In the genomic region with DNA sequence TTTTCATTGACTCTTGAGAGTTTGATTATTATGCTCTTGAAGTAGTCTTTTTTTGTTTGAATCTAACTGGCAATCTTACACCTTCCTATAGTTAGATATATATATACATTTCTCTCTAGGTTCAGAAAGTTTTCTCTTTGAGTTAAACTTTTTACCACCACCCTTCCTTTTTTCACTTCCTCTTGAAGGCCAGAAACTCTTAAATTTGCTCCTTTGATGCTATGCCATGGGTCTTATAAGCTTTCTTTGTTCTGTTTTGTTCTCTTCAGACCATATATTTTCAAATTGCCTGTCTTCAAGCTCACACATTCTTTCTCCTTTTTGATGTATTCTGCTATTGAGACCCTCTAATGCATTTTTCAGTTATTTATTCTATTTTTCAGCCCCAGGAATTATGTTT, we compare ENCODE assay signal across 34 cellular contexts.
"Had no signal": no experiment of that assay in that cellular context is flagged by ENCODE, and none has a peak within 500 bp of the region (broad histone marks: within the 10 kb centered on the region; RNA-seq: fewer than 3 reads in every experiment).

No MANE protein-coding gene starts in this region.

- H3K27me3 Mint-ChIP-seq: T-cell, T-helper 17 cell had no signal

- FAIRE-seq: RCC 7860 had no signal

- ATAC-seq: Panc1, Right ventricle myocardium inferior, SK-N-SH treated with all-trans-retinoic acid at 6 μM for 48 hours, T-cell, T-helper 17 cell had no signal

- H3K4me1 ChIP-seq: SJCRH30 had no signal

- H3K27ac ChIP-seq: PC-9, RWPE1, SJCRH30, SK-N-MC had no signal

- H3K36me3 ChIP-seq: SJCRH30 had no signal

- H3K36me3 Mint-ChIP-seq: T-cell had no signal

- DNase-seq: Karpas-422, MM.1S, NCI-H1048, NCI-H1092 treated with DMSO at 0.1 percent for 48 hours, NCI-H1105 treated with DMSO at 0.1 percent for 48 hours, NCI-H1417, NCI-H1436, NCI-H146, NCI-H1694, NCI-H187, NCI-H1930, NCI-H2029 treated with DMSO at 0.1 percent for 48 hours, NCI-H2081 treated with DMSO at 0.1 percent for 48 hours, NCI-H2107, NCI-H2171, NCI-H226, NCI-H446 treated with DMSO at 0.1 percent for 48 hours, NCI-H510A, NCI-H524, NCI-H526, NCI-H69, NCI-H748 treated with DMSO at 0.1 percent for 48 hours, NCI-H82, PC-9, SHP77, SJCRH30, T-cell, T-helper 17 cell had no signal

- H3K4me3 ChIP-seq: PC-9, SJCRH30, SK-N-MC had no signal

- H3K4me3 Mint-ChIP-seq: T-cell, T-helper 17 cell had no signal

- H3K27me3 ChIP-seq: SJCRH30 had no signal

- H3K27ac Mint-ChIP-seq: T-cell, T-helper 17 cell had no signal

- H3K9me3 ChIP-seq: SJCRH30 had no signal

- H3K4me1 Mint-ChIP-seq: T-cell, T-helper 17 cell had no signal
